20 cellular contexts compared by ENCODE assay signal in genomic region chr13:20981370-20982095, GRCh38.
DNase-seq lines count a peak whose midpoint lies in the region; ATAC-seq and TF ChIP-seq lines count a peak whose summit lies in the region.
"Had no signal": no experiment of that assay in that cellular context is flagged by ENCODE, and none has a peak within 500 bp of the region (broad histone marks: within the 10 kb centered on the region; RNA-seq: fewer than 3 reads in every experiment).

No MANE protein-coding gene starts in this region.

- H3K4me3 Mint-ChIP-seq in GM23338 (no peak overlapping the region), chondrocyte (ENCODE audit: unreplicated experiment) (no peak overlapping the region)
- H3K4me3 Mint-ChIP-seq: CD8-positive, alpha-beta T cell had no signal

- peaks cover 8% of the 10 kb centered on the region for H4K20me1 ChIP-seq in GM23338 (replicated peaks; ENCODE audit: insufficient read depth)

- H3K4me1 ChIP-seq in GM23338 (ENCODE audit: insufficient read depth) = no peaks in the 10 kb centered on the region
- H3K4me1 ChIP-seq: Peyer's patch, SJSA1 had no signal

- H3K36me3 Mint-ChIP-seq in GM23338 (ENCODE audit: low read depth) (peaks cover 55% of the 10 kb centered on the region), chondrocyte (ENCODE audit: low read depth) (peaks cover 42% of the 10 kb centered on the region)

- no peaks in the 10 kb centered on the region for H3K9me2 ChIP-seq in GM23338 (ENCODE audit: insufficient read depth)

- H2AFZ ChIP-seq in GM23338 = no peak overlapping the region
- H2AFZ ChIP-seq: GM23248 had no signal

- H3K4me1 Mint-ChIP-seq in GM23338 (no peaks in the 10 kb centered on the region), chondrocyte (ENCODE audit: low read depth) (peaks cover 33% of the 10 kb centered on the region)

- no peak overlapping the region for H3K27ac ChIP-seq in GM23338 (ENCODE audit: low read depth)
- H3K27ac ChIP-seq: GM23248, Peyer's patch, SJSA1 had no signal

- H3K4me2 ChIP-seq in GM23338 = no peak overlapping the region
- H3K4me2 ChIP-seq: BLaER1 treated with 17β-estradiol and CSF1 and Interleukin-3, amounts not matched to agents 10 nM and 100 nM had no signal

- H3K27me3 ChIP-seq in GM23338 (ENCODE audit: insufficient read depth) = no peaks in the 10 kb centered on the region
- H3K27me3 ChIP-seq: BLaER1 treated with 17β-estradiol and CSF1 and Interleukin-3, amounts not matched to agents 10 nM and 100 nM; Peyer's patch; SJSA1 had no signal

- H3K27ac Mint-ChIP-seq in GM23338 (peak overlapping the region; percentile 27; the same call in 1 of the 2 replicates), chondrocyte (ENCODE audit: unreplicated experiment) (peak overlapping the region; percentile 74)
- H3K27ac Mint-ChIP-seq: CD8-positive, alpha-beta T cell had no signal

- H3F3A ChIP-seq in GM23338 (replicated peaks; ENCODE audit: low read depth) = no peaks in the 10 kb centered on the region

- H3K79me2 ChIP-seq in GM23338 (replicated peaks; ENCODE audit: insufficient read depth) = peaks cover 31% of the 10 kb centered on the region

- no peaks in the 10 kb centered on the region for H3K27me3 Mint-ChIP-seq in GM23338 (ENCODE audit: insufficient read depth, low read depth, poor library complexity)
- no peaks in the 10 kb centered on the region for H3K27me3 Mint-ChIP-seq in chondrocyte (ENCODE audit: low read depth)

- H3K9me3 Mint-ChIP-seq in GM23338 (no peaks in the 10 kb centered on the region), chondrocyte (ENCODE audit: low read depth) (no peaks in the 10 kb centered on the region)
- H3K9me3 Mint-ChIP-seq: CD8-positive, alpha-beta T cell had no signal

- peaks cover 47% of the 10 kb centered on the region for H3K36me3 ChIP-seq in GM23338 (ENCODE audit: insufficient read depth)

- TF ChIP-seq CTCF in GM23338 (conservative IDR thresholded peaks at IDR 0.05; ENCODE audit: low read depth in 2 of 2) (no peak), chondrocyte (IDR thresholded peaks at IDR 0.05) (no peak)

- no peak for ATAC-seq in GM23338
- ATAC-seq in SK-N-SH treated with all-trans-retinoic acid at 6 μM for 48 hours = no peak
- ATAC-seq: CD8-positive, alpha-beta T cell; HCT116 had no signal

- no peak overlapping the region for H3K4me3 ChIP-seq in GM23338
- H3K4me3 ChIP-seq: BLaER1 treated with 17β-estradiol and CSF1 and Interleukin-3, amounts not matched to agents 10 nM and 100 nM; GM23248; Peyer's patch; SJSA1 had no signal

- DNase-seq in GM23338 (ENCODE audit: low spot score) (no peak), chondrocyte (ENCODE audit: low spot score) (no peak), iPS-NIHi7 (ENCODE audit: extremely low spot score) (peak; percentile 7), NCI-H1048 (lab: John Stamatoyannopoulos, UW) (no peak), GM19240 (ENCODE audit: insufficient read length, low spot score) (no peak), cortex of kidney (lab: John Stamatoyannopoulos, UW) (no peak)
- DNase-seq: CD8-positive, alpha-beta T cell; DMS153; GDM1; GM23248; Karpas-422; NCI-H1694; NCI-H2081; NCI-H2171 treated with DMSO at 0.1 percent for 48 hours; NCI-H526 had no signal

TF ChIP-seq in GM23338, 12 proteins besides CTCF, POLR2A, EP300 and RAD21 (continues in another document):
- no peak for TF ChIP-seq STAT1 (IDR thresholded peaks at IDR 0.05; ENCODE audit: unreplicated experiment)

TF ChIP-seq in SK-N-SH treated with all-trans-retinoic acid at 6 μM for 48 hours, 23 proteins besides CTCF, POLR2A, EP300 and RAD21:
- TF ChIP-seq RARB (CRISPR knock-in tag; IDR thresholded peaks at IDR 0.05) = no peak
- no peak for TF ChIP-seq PPARA (CRISPR knock-in tag; IDR thresholded peaks at IDR 0.05; ENCODE audit: borderline replicate concordance)
- no peak for TF ChIP-seq ZC3H10 (CRISPR knock-in tag; IDR thresholded peaks at IDR 0.05)
- TF ChIP-seq ARNTL (CRISPR knock-in tag; IDR thresholded peaks at IDR 0.05; ENCODE audit: borderline replicate concordance, low read depth) = no peak
- no peak for TF ChIP-seq GLIS3 (CRISPR knock-in tag; IDR thresholded peaks at IDR 0.05)
- TF ChIP-seq ZNF70 (CRISPR knock-in tag; IDR thresholded peaks at IDR 0.05) = no peak
- TF ChIP-seq POU6F1 (CRISPR knock-in tag; IDR thresholded peaks at IDR 0.05; ENCODE audit: borderline replicate concordance, low read depth) = no peak
- TF ChIP-seq ESRRG (CRISPR knock-in tag; IDR thresholded peaks at IDR 0.05) = no peak
TF ChIP-seq in SK-N-SH treated with all-trans-retinoic acid at 6 μM for 48 hours: peak in this region for 0.
